Comparison of ENCODE assay signal across 13 cellular contexts in the genomic region with DNA sequence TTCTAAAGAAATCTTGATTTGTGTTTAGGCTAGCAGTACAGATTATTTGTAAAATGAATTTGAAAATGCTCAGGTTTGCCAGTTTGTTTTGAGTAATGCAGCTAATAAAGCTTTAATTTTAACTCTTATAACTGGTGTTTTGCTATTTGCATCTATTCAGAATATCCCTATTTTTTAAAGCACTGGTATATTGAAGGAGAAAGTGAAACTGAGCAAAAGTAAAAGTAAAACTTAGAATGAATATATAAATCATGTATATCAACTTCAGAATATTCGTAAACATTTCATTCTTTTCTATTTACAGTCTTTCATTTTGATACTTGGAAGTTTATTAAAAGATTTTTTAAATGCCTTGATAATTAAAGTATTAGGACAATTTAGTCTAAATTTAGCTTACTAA. TPM values are rescaled to one million over a fixed set of nuclear protein-coding genes. Genes with fewer than 3 reads are reported as not detected.
A peak's percentile ranks its signal among the peaks of the same experiment; 100 is the strongest.
DNase-seq lines count a peak whose midpoint lies in the region; ATAC-seq, FAIRE-seq and TF ChIP-seq lines count a peak whose summit lies in the region.
"Had no signal": no experiment of that assay in that cellular context is flagged by ENCODE, and none has a peak within 500 bp of the region (broad histone marks: within the 10 kb centered on the region; RNA-seq: fewer than 3 reads in every experiment).

No MANE protein-coding gene starts in this region.

- H3K36me3 Mint-ChIP-seq in MCF 10A (ENCODE audit: insufficient read depth, unreplicated experiment) (no peaks in the 10 kb centered on the region), T-helper 17 cell (ENCODE audit: low read depth) (no peaks in the 10 kb centered on the region)

- H3K4me3 Mint-ChIP-seq in MCF 10A (ENCODE audit: unreplicated experiment) (no peak overlapping the region), T-helper 17 cell (peak overlapping the region; percentile 68)

- H3K4me1 Mint-ChIP-seq in MCF 10A (ENCODE audit: insufficient read depth, unreplicated experiment) = peaks cover 34% of the 10 kb centered on the region
- H3K4me1 Mint-ChIP-seq in T-helper 17 cell = peaks cover 42% of the 10 kb centered on the region

- intact Hi-C loops in MCF 10A (cut with micrococcal nuclease) (no loop called here), breast epithelium (cut with DNase I; ENCODE audit: low total_unique reads) (no loop called here), thyroid gland (cut with DNase I) (no loop called here), esophagus squamous epithelium (cut with DNase I) (no loop called here)

- no peak for TF ChIP-seq POLR2A in breast epithelium (IDR thresholded peaks at IDR 0.05)
- TF ChIP-seq POLR2A in thyroid gland (IDR thresholded peaks at IDR 0.05) = no peak
- no peak for TF ChIP-seq POLR2A in esophagus squamous epithelium (IDR thresholded peaks at IDR 0.05)

- TF ChIP-seq CTCF in MCF 10A (IDR thresholded peaks at IDR 0.05; ENCODE audit: unreplicated experiment) = no peak
- no peak for TF ChIP-seq CTCF in breast epithelium (IDR thresholded peaks at IDR 0.05)
- TF ChIP-seq CTCF in thyroid gland (IDR thresholded peaks at IDR 0.05) = no peak
- no peak for TF ChIP-seq CTCF in GM10248 (IDR thresholded peaks at IDR 0.05; ENCODE audit: control extremely low read depth, extremely low read depth, low read depth, missing control alignments)
- TF ChIP-seq CTCF in esophagus squamous epithelium (IDR thresholded peaks at IDR 0.05) = no peak

- no peaks in the 10 kb centered on the region for H3K27me3 Mint-ChIP-seq in MCF 10A (ENCODE audit: insufficient read depth, unreplicated experiment)
- H3K27me3 Mint-ChIP-seq in T-helper 17 cell = no peaks in the 10 kb centered on the region

- ATAC-seq in T-helper 17 cell = peak; percentile 41

- DNase-seq in MCF 10A (ENCODE audit: unreplicated experiment) = no peak
- DNase-seq in breast epithelium (ENCODE audit: low spot score in 2 of 2) = no peak
- no peak for DNase-seq in T-helper 17 cell
- DNase-seq in thyroid gland = no peak
- DNase-seq in GM10248 (ENCODE audit: extremely low spot score) = no peak
- DNase-seq in esophagus squamous epithelium (lab: John Stamatoyannopoulos, UW) = no peak
- DNase-seq in islet precursor cell = no peak
- DNase-seq: activated gamma-delta T cell; C1 segment of cervical spinal cord; NCI-H1436; NK-92 treated with Interleukin-12 subunit alpha and Interleukin-12 subunit beta, amount 100 ng/mL, for 24 hours; trophoblast cell had no signal

- CTCF ChIA-PET in MCF 10A (lab: Yijun Ruan, JAX) = no interaction called here
- CTCF ChIA-PET in GM10248 (lab: Yijun Ruan, JAX) = interaction anchor here (0.9 to 1.8 kb wide), 4 partner anchors 10 to 25 kb away, joined by 3 to 6 read pairs (median 4); no protein-coding TSS in a partner anchor

- H3K36me3 ChIP-seq in breast epithelium (no peaks in the 10 kb centered on the region), thyroid gland (no peaks in the 10 kb centered on the region), esophagus squamous epithelium (no peaks in the 10 kb centered on the region)

- H3K27ac Mint-ChIP-seq in MCF 10A (ENCODE audit: low read depth, unreplicated experiment) (peak overlapping the region; percentile 64), T-helper 17 cell (peak overlapping the region; percentile 89)

- no TSS peak for BruUV-seq in MCF 10A (replicated peaks; lab: Mats Ljungman, UMichigan)

- H3K27me3 ChIP-seq in breast epithelium = no peaks in the 10 kb centered on the region
- H3K27me3 ChIP-seq in thyroid gland = no peaks in the 10 kb centered on the region
- no peaks in the 10 kb centered on the region for H3K27me3 ChIP-seq in esophagus squamous epithelium

- H3K27ac ChIP-seq in breast epithelium = no peak overlapping the region
- H3K27ac ChIP-seq in thyroid gland = peak overlapping the region; percentile 55 to 77 (median 58)
- no peak overlapping the region for H3K27ac ChIP-seq in esophagus squamous epithelium

- whole genome bisulfite sequencing in thyroid gland, 2 donors = 71 to 73% methylated on average over 1 of the region's 1 CpG
- 13 to 26% methylated on average over 1 of the region's 1 CpG for WGBS in esophagus squamous epithelium, 2 donors

- peak; percentile 86 for FAIRE-seq in islet of Langerhans (lab: Jason Lieb, UNC)

- H3K4me3 ChIP-seq in breast epithelium (peak overlapping the region in 1 of 3 donors; percentile 44), thyroid gland (replicated peaks in 1 of 3) (no peak overlapping the region), esophagus squamous epithelium (peak overlapping the region in 1 of 4 donors; percentile 42)

- H3K9me3 Mint-ChIP-seq in MCF 10A (ENCODE audit: unreplicated experiment) = no peaks in the 10 kb centered on the region

- POLR2A ChIA-PET in MCF 10A (lab: Yijun Ruan, JAX) (interaction anchor here (2.7 to 3.3 kb wide), 3 partner anchors 19 to 27 kb away, joined by 12 to 28 read pairs (median 12); partner anchors contain the start of gene TASOR2), GM10248 (lab: Yijun Ruan, JAX) (no interaction called here)

- H3K4me1 ChIP-seq in breast epithelium (peaks cover 0 to 4% of the 10 kb centered on the region in 2 donors), thyroid gland (peaks cover 19 to 32% of the 10 kb centered on the region in 2 donors), esophagus squamous epithelium (peaks cover 0 to 11% (median 6%) of the 10 kb centered on the region in 3 donors)

- H3K9me3 ChIP-seq in breast epithelium = no peaks in the 10 kb centered on the region
- no peaks in the 10 kb centered on the region for H3K9me3 ChIP-seq in T-helper 17 cell (ENCODE audit: control insufficient read depth, low read length, poor library complexity, severe bottlenecking)
- no peaks in the 10 kb centered on the region for H3K9me3 ChIP-seq in thyroid gland
- no peaks in the 10 kb centered on the region for H3K9me3 ChIP-seq in esophagus squamous epithelium

RNA-seq across cellular contexts. Expression of gene TASOR2, which starts 26.2 kb away (rescaled TPM):
- 93.4 and 123 TPM in 2 replicates for total RNA-seq in MCF 10A (2022)
- 100 to 1,000 TPM in 1 of 3 donors, 10 to 100 TPM in 2; 80.5 to 115 (median 98.6) TPM for total RNA-seq in breast epithelium
- 10 to 100 TPM; 50.6 to 63.6 TPM for total RNA-seq in T-helper 17 cell
- total RNA-seq in thyroid gland = 100 to 1,000 TPM in 1 of 4 donors, 10 to 100 TPM in 3; 73.2 to 132 (median 96.3) TPM
- 10 to 100 TPM; 18.0 to 86.8 (median 41.4) TPM for total RNA-seq in esophagus squamous epithelium

RNA-seq across cellular contexts. Expression of gene ASB13, which starts 44.5 kb away (rescaled TPM):
- total RNA-seq in MCF 10A (2022) (16.3 and 20.7 TPM in 2 replicates), breast epithelium (10 to 100 TPM; 37.9 to 61.8 (median 42.9) TPM), T-helper 17 cell (10 to 100 TPM in 1 of 2 donors, 1 to 10 TPM in 1; 6.0 to 11.6 TPM), thyroid gland (10 to 100 TPM in 3 of 4 donors, 1 to 10 TPM in 1; 9.9 to 27.7 (median 14.2) TPM), esophagus squamous epithelium (10 to 100 TPM in 3 of 4 donors, 1 to 10 TPM in 1; 9.6 to 29.0 (median 15.7) TPM)

Comparison
In these comparisons a context has a peak if more than half of its experiments do, and no peak if none do; other contexts are left out.
1. H3K27ac ChIP-seq: peak in thyroid gland (3 of 3); none in breast epithelium (0 of 2) and esophagus squamous epithelium (0 of 4).